27 cellular contexts compared by ENCODE assay signal in the genomic region with DNA sequence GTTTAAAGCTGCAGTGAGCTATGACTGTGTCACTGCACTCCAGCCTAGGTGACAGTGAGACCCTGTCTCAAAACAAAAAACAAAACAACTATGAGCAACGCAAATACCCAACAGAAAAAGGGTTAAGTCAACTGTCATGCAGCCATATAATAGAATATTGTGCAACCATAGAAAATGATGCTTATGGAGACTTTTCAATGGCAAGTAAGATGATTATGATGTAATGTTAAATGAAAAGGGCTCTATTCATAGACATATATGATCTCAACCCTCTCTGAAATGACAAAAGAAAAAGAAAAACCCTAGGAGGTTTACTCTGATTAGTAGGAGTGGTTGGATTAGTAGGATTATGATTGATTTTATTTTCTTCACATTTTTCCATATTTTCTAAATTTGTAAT.
"Had no signal": no experiment of that assay in that cellular context is flagged by ENCODE, and none has a peak within 500 bp of the region (broad histone marks: within the 10 kb centered on the region; RNA-seq: fewer than 3 reads in every experiment).

No MANE protein-coding gene starts in this region.

- H3K4me1 ChIP-seq: left lung, prostate gland, sigmoid colon, uterus had no signal

- FAIRE-seq: islet of Langerhans, kidney, pancreas, small intestine had no signal

- H3K4me3 ChIP-seq: left lung, lower lobe of right lung, pancreas, prostate gland, sigmoid colon, tibial nerve, uterus had no signal

- H3K27ac ChIP-seq: left lung, lower lobe of right lung, pancreas, prostate gland, sigmoid colon, tibial nerve, uterus had no signal

- H3K27me3 ChIP-seq: left lung, pancreas, sigmoid colon, tibial nerve, uterus had no signal

- DNase-seq: immature natural killer cell; kidney; left colon; left lung; lower lobe of right lung; mammary epithelial cell; mesenchymal stem cell; naive thymus-derived CD8-positive, alpha-beta T cell; nucleus accumbens; pancreas; posterior cingulate gyrus; retina; right cardiac atrium; sigmoid colon; small intestine; stimulated activated CD4-positive, alpha-beta T cell treated with anti-CD3 and anti-CD28 coated beads, Interleukin-1b, Interleukin-23, amount 100 ng/mL, for 48 hours; stimulated activated CD4-positive, alpha-beta T cell treated with anti-CD3 and anti-CD28 coated beads, Interleukin-2, amount 100 ng/mL, for 48 hours; stimulated activated CD4-positive, alpha-beta T cell treated with anti-CD3 and anti-CD28 coated beads, Interleukin-4, amount 100 ng/mL, for 4 hours; stimulated activated CD8-positive, alpha-beta memory T cell treated with anti-CD3 and anti-CD28 coated beads, Interleukin-4, amount 100 ng/mL, for 48 hours; stimulated activated naive CD4-positive, alpha-beta T cell treated with Interleukin-2 at 50 U/mL for 16 hours; stimulated activated naive CD8-positive, alpha-beta T cell treated with anti-CD3 and anti-CD28 coated beads, Interleukin-15, amount 100 ng/mL, for 72 hours; substantia nigra; uterus had no signal

- ATAC-seq: left colon; left lung; lower lobe of right lung; naive thymus-derived CD8-positive, alpha-beta T cell; pancreas; right cardiac atrium; stimulated activated memory B cell treated with anti-CD40 and anti-IgM and Interleukin-4, amounts not matched to agents 10 μg/mL and 1 μg/mL and 100 μg/mL, for 72 hours; stimulated activated naive CD8-positive, alpha-beta T cell treated with anti-CD3 and anti-CD28 coated beads, Interleukin-15, amount 100 ng/mL, for 72 hours had no signal

- H3K9me3 ChIP-seq: left lung, lower lobe of right lung, pancreas, prostate gland, sigmoid colon, tibial nerve, uterus had no signal

- H3K36me3 ChIP-seq: pancreas, prostate gland, uterus had no signal
